In genomic region chr6:75290558-75290957, GRCh38 we compare ENCODE assay signal across 23 cellular contexts. TPM values are rescaled to one million over a fixed set of nuclear protein-coding genes. Genes with fewer than 3 reads are reported as not detected.
DNase-seq lines count a peak whose midpoint lies in the region; ATAC-seq and TF ChIP-seq lines count a peak whose summit lies in the region.
"Had no signal": no experiment of that assay in that cellular context is flagged by ENCODE, and none has a peak within 500 bp of the region (broad histone marks: within the 10 kb centered on the region; RNA-seq: fewer than 3 reads in every experiment).

No MANE protein-coding gene starts in this region.

- H3K79me1 ChIP-seq in trophoblast cell (ENCODE audit: low read length) = peaks cover 8% of the 10 kb centered on the region

- H2AFZ ChIP-seq in trophoblast cell (ENCODE audit: insufficient read depth, low read length, poor library complexity) = no peak overlapping the region
- H2AFZ ChIP-seq in smooth muscle cell (ENCODE audit: low read depth) = no peak overlapping the region
- H2AFZ ChIP-seq: hepatocyte had no signal

- H3K36me3 Mint-ChIP-seq in CD14-positive monocyte = peaks cover 2 to 10% of the 10 kb centered on the region in 2 donors

- peaks cover 21% of the 10 kb centered on the region for H3K4me1 Mint-ChIP-seq in CD14-positive monocyte

- no peak overlapping the region for H3K4ac ChIP-seq in trophoblast cell (ENCODE audit: low read depth, low read length)

- DNase-seq in H7 (peak; percentile 17), hippocampal formation (lab: John Stamatoyannopoulos, UW) (peak; percentile 35 to 86), trophoblast cell (no peak), CD14-positive monocyte (ENCODE audit: low spot score) (no peak), smooth muscle cell (lab: John Stamatoyannopoulos, UW; ENCODE audit: unreplicated experiment) (no peak)
- DNase-seq: activated CD4-positive, alpha-beta T cell treated with anti-CD3 and anti-CD28 coated beads, Interleukin-2, amount 10 ng/mL, durations not matched to agents 24 days and 14 days; activated T-cell treated with anti-CD3 and anti-CD28 coated beads, Interleukin-2, amount 50 U/mL, for 4 hours; DMS79 treated with DMSO at 0.1 percent for 48 hours; KBM-7; lower lobe of right lung; NCI-H1092; NCI-H446; SIG-M5; small intestine; stimulated activated naive B cell treated with anti-CD40 and anti-IgM and Interleukin-4, amounts not matched to agents 10 μg/mL and 1 μg/mL and 100 μg/mL, for 72 hours; T1000 had no signal

- intact Hi-C loops in CD14-positive monocyte (cut with micrococcal nuclease) = no loop called here

- no peak overlapping the region for H3K4me3 Mint-ChIP-seq in CD14-positive monocyte
- H3K4me3 Mint-ChIP-seq: activated CD4-positive, alpha-beta T cell treated with anti-CD3 and anti-CD28 coated beads, Interleukin-2, amount 10 ng/mL, durations not matched to agents 24 days and 14 days; activated T-cell treated with anti-CD3 and anti-CD28 coated beads, Interleukin-2, amount 50 U/mL, for 4 hours; stimulated activated naive B cell treated with anti-CD40 and anti-IgM and Interleukin-4, amounts not matched to agents 10 μg/mL and 1 μg/mL and 100 μg/mL, for 72 hours had no signal

- H3K27ac Mint-ChIP-seq in CD14-positive monocyte = no peak overlapping the region
- H3K27ac Mint-ChIP-seq: activated CD4-positive, alpha-beta T cell treated with anti-CD3 and anti-CD28 coated beads, Interleukin-2, amount 10 ng/mL, durations not matched to agents 24 days and 14 days; stimulated activated naive B cell treated with anti-CD40 and anti-IgM and Interleukin-4, amounts not matched to agents 10 μg/mL and 1 μg/mL and 100 μg/mL, for 72 hours had no signal

- H4K91ac ChIP-seq in trophoblast cell (ENCODE audit: low read depth, low read length) = no peak overlapping the region

- H3K23ac ChIP-seq in trophoblast cell (ENCODE audit: low read length) = no peak overlapping the region

- no peak overlapping the region for H3K14ac ChIP-seq in trophoblast cell (ENCODE audit: low read length)

- no CpG with 5 or more reads among the region's 3 CpGs for WGBS in trophoblast cell (ENCODE audit: extremely low coverage, insufficient coverage, insufficient read length)
- WGBS in smooth muscle cell (ENCODE audit: low lambda C conversion rate) = 39% methylated on average over 3 of the region's 3 CpGs

- H3K4me2 ChIP-seq in trophoblast cell (ENCODE audit: low read length) = peak overlapping the region; percentile 35
- no peak overlapping the region for H3K4me2 ChIP-seq in smooth muscle cell
- H3K4me2 ChIP-seq: BLaER1, hepatocyte had no signal

- no peak overlapping the region for H3K18ac ChIP-seq in trophoblast cell (ENCODE audit: low read length)

- H3K9me3 Mint-ChIP-seq in CD14-positive monocyte = no peaks in the 10 kb centered on the region
- H3K9me3 Mint-ChIP-seq: activated CD4-positive, alpha-beta T cell treated with anti-CD3 and anti-CD28 coated beads, Interleukin-2, amount 10 ng/mL, durations not matched to agents 24 days and 14 days; activated T-cell treated with anti-CD3 and anti-CD28 coated beads, Interleukin-2, amount 50 U/mL, for 4 hours; neural crest cell; stimulated activated naive B cell treated with anti-CD40 and anti-IgM and Interleukin-4, amounts not matched to agents 10 μg/mL and 1 μg/mL and 100 μg/mL, for 72 hours had no signal

- H2BK12ac ChIP-seq in trophoblast cell (ENCODE audit: low read length) = no peak overlapping the region

- no peak for ATAC-seq in GM21528 (IDR thresholded peaks at IDR 0.05; ENCODE audit: low FRiP score, unreplicated experiment)
- no peak for ATAC-seq in GM21717 (IDR thresholded peaks at IDR 0.05; ENCODE audit: unreplicated experiment)
- ATAC-seq: activated T-cell treated with anti-CD3 and anti-CD28 coated beads, Interleukin-2, amount 50 U/mL, for 4 hours; esophagus mucosa; stimulated activated naive B cell treated with anti-CD40 and anti-IgM and Interleukin-4, amounts not matched to agents 10 μg/mL and 1 μg/mL and 100 μg/mL, for 72 hours had no signal

- no peaks in the 10 kb centered on the region for H3K27me3 Mint-ChIP-seq in CD14-positive monocyte (ENCODE audit: low read depth in 3 of 3)
- H3K27me3 Mint-ChIP-seq: activated CD4-positive, alpha-beta T cell treated with anti-CD3 and anti-CD28 coated beads, Interleukin-2, amount 10 ng/mL, durations not matched to agents 24 days and 14 days; stimulated activated naive B cell treated with anti-CD40 and anti-IgM and Interleukin-4, amounts not matched to agents 10 μg/mL and 1 μg/mL and 100 μg/mL, for 72 hours had no signal

- no peak overlapping the region for H3K9ac ChIP-seq in trophoblast cell (ENCODE audit: low read length)
- no peak overlapping the region for H3K9ac ChIP-seq in smooth muscle cell (ENCODE audit: low read depth)
- H3K9ac ChIP-seq: BLaER1 had no signal

- H3K4me1 ChIP-seq in trophoblast cell (ENCODE audit: control insufficient read depth in 1 of 2, insufficient read depth in 2 of 2, low read length in 2 of 2) = peaks cover 4 to 14% of the 10 kb centered on the region in 2 experiments
- peaks cover 3% of the 10 kb centered on the region for H3K4me1 ChIP-seq in smooth muscle cell (ENCODE audit: low read depth)

- H3F3A ChIP-seq in smooth muscle cell (ENCODE audit: low read depth) = no peaks in the 10 kb centered on the region

- no peaks in the 10 kb centered on the region for H4K20me1 ChIP-seq in smooth muscle cell (ENCODE audit: low read depth)

- H2BK120ac ChIP-seq in trophoblast cell (ENCODE audit: insufficient read depth, low read length, poor library complexity) = no peak overlapping the region

- TF ChIP-seq CTCF in CD14-positive monocyte (IDR thresholded peaks at IDR 0.05) (no peak), smooth muscle cell (IDR thresholded peaks at IDR 0.05; ENCODE audit: borderline replicate concordance, insufficient read depth, poor library complexity, severe bottlenecking) (no peak)

- peak overlapping the region; percentile 92 for H3K27ac ChIP-seq in angular gyrus (ENCODE audit: low read depth, low read length)
- H3K27ac ChIP-seq in trophoblast cell (ENCODE audit: low read depth, low read length) = peak overlapping the region; percentile 21
- no peak overlapping the region for H3K27ac ChIP-seq in smooth muscle cell (ENCODE audit: low read depth)
- H3K27ac ChIP-seq: BLaER1, hepatocyte, lower lobe of right lung had no signal

- H3K36me3 ChIP-seq in H7 (replicated peaks; ENCODE audit: control insufficient read depth, insufficient read depth, low read length) = no peaks in the 10 kb centered on the region
- H3K36me3 ChIP-seq in trophoblast cell (ENCODE audit: control insufficient read depth in 1 of 2, insufficient read depth in 2 of 2, low read length in 2 of 2) = no peaks in the 10 kb centered on the region
- no peaks in the 10 kb centered on the region for H3K36me3 ChIP-seq in smooth muscle cell (ENCODE audit: low read depth)
- H3K36me3 ChIP-seq: lower lobe of right lung had no signal

- H4K12ac ChIP-seq in trophoblast cell (ENCODE audit: low read depth, low read length) = no peak overlapping the region

- H4K8ac ChIP-seq in trophoblast cell (ENCODE audit: low read depth, low read length) = no peak overlapping the region

- no peaks in the 10 kb centered on the region for H3K9me3 ChIP-seq in trophoblast cell (ENCODE audit: insufficient read depth, low read depth, low read length)
- no peaks in the 10 kb centered on the region for H3K9me3 ChIP-seq in smooth muscle cell (replicated peaks; ENCODE audit: low read depth)
- H3K9me3 ChIP-seq: BLaER1, lower lobe of right lung had no signal

- no peak overlapping the region for H3K4me3 ChIP-seq in H7 (ENCODE audit: insufficient read depth, low read depth, low read length)
- no peak overlapping the region for H3K4me3 ChIP-seq in trophoblast cell (ENCODE audit: low read depth, low read length)
- no peak overlapping the region for H3K4me3 ChIP-seq in smooth muscle cell
- H3K4me3 ChIP-seq: BLaER1, hepatocyte, lower lobe of right lung had no signal

- H3K27me3 ChIP-seq in H7 (ENCODE audit: control insufficient read depth, insufficient read depth, low read length) = no peaks in the 10 kb centered on the region
- H3K27me3 ChIP-seq in trophoblast cell (ENCODE audit: insufficient read depth, low read length) = no peaks in the 10 kb centered on the region
- H3K27me3 ChIP-seq in smooth muscle cell (ENCODE audit: low read depth) = no peaks in the 10 kb centered on the region
- H3K27me3 ChIP-seq: BLaER1, hepatocyte had no signal

- no peak overlapping the region for H2BK5ac ChIP-seq in trophoblast cell (ENCODE audit: low read depth, low read length, poor library complexity)

- H3K79me2 ChIP-seq in trophoblast cell (ENCODE audit: control insufficient read depth, insufficient read depth, low read length, poor library complexity) (peaks cover 1% of the 10 kb centered on the region), smooth muscle cell (ENCODE audit: low read depth) (peaks cover 7% of the 10 kb centered on the region)

- H2AK5ac ChIP-seq in trophoblast cell (ENCODE audit: low read length) = no peak overlapping the region

RNA-seq across cellular contexts. Expression of gene TMEM30A, which starts 6.0 kb away (rescaled TPM):
- total RNA-seq in H7 (2014; rRNA removed; shearing (Covaris generic)) = 33.0 and 45.1 TPM in 2 replicates
- polyA plus RNA-seq in trophoblast cell (2013) = 84.0 and 85.1 TPM in 2 replicates
- 100 to 1,000 TPM in 1 of 2 donors, 10 to 100 TPM in 1; 70.6 to 101 TPM for polyA plus RNA-seq in CD14-positive monocyte
- 230 and 282 TPM in 2 replicates for total RNA-seq in smooth muscle cell
- 99.3 and 110 TPM in 2 replicates for polyA plus RNA-seq in smooth muscle cell

RNA-seq across cellular contexts. Expression of gene COX7A2, which starts 47.0 kb away (rescaled TPM):
- total RNA-seq in H7 (2014; rRNA removed; shearing (Covaris generic)) = 282 and 292 TPM in 2 replicates
- 835 and 927 TPM in 2 replicates for polyA plus RNA-seq in trophoblast cell (2013)
- polyA plus RNA-seq in CD14-positive monocyte (100 to 1,000 TPM; 798 to 846 TPM), smooth muscle cell (771 and 802 TPM in 2 replicates)
- 321 and 1,287 TPM in 2 replicates for total RNA-seq in smooth muscle cell

Comparison
In these comparisons a context has a peak if more than half of its experiments do, and no peak if none do; other contexts are left out.
1. DNase-seq: peak in H7 (single experiment) and hippocampal formation (2 of 2); none in trophoblast cell (0 of 2), CD14-positive monocyte (single experiment) and smooth muscle cell (single experiment).